In genomic region chr2:238169708-238170251, GRCh38 we compare ENCODE assay signal across 9 cellular contexts. TPM values are rescaled to one million over a fixed set of nuclear protein-coding genes. Genes with fewer than 3 reads are reported as not detected.
DNase-seq lines count a peak whose midpoint lies in the region; ATAC-seq and TF ChIP-seq lines count a peak whose summit lies in the region.
"Had no signal": no experiment of that assay in that cellular context is flagged by ENCODE, and none has a peak within 500 bp of the region (broad histone marks: within the 10 kb centered on the region; RNA-seq: fewer than 3 reads in every experiment).

No MANE protein-coding gene starts in this region.

- peak; percentile 61 for DNase-seq in HFF-Myc (ENCODE audit: extremely low read depth, low read depth)
- no peak for DNase-seq in activated CD4-positive, alpha-beta memory T cell treated with anti-CD3 and anti-CD28 coated beads, Interleukin-2, amount 10 ng/mL, durations not matched to agents 7 days and 5 days
- DNase-seq in right atrium auricular region (ENCODE audit: low spot score), result peak; percentile 78
- DNase-seq in GM19238 (ENCODE audit: insufficient read length, low spot score), result no peak

- peaks cover 8% of the 10 kb centered on the region for H3K27me3 Mint-ChIP-seq in activated CD4-positive, alpha-beta memory T cell treated with anti-CD3 and anti-CD28 coated beads, Interleukin-2, amount 10 ng/mL, durations not matched to agents 7 days and 5 days

- H3K36me3 ChIP-seq in right atrium auricular region (peaks cover 59% of the 10 kb centered on the region), subcutaneous abdominal adipose tissue (ENCODE audit: control insufficient read depth in 5 of 5, insufficient read depth in 5 of 5, low read length in 5 of 5) (peaks cover 4 to 70% (median 55%) of the 10 kb centered on the region in 5 donors)

- H3K27me3 ChIP-seq in right atrium auricular region, result no peaks in the 10 kb centered on the region
- H3K27me3 ChIP-seq in subcutaneous abdominal adipose tissue (ENCODE audit: control insufficient read depth in 5 of 5, insufficient read depth in 4 of 5, low read length in 5 of 5), result peaks cover 0 to 3% (median 0%) of the 10 kb centered on the region in 5 donors

- no peak for TF ChIP-seq CTCF in HFF-Myc (IDR thresholded peaks at IDR 0.05; ENCODE audit: low read depth, low read length, missing control alignments)
- no peak for TF ChIP-seq CTCF in right atrium auricular region (IDR thresholded peaks at IDR 0.05)

- peak overlapping the region in 2 of 5 donors; percentile 11 to 22 for H3K9ac ChIP-seq in subcutaneous abdominal adipose tissue (ENCODE audit: low read length in 5 of 5)

- CTCF ChIA-PET in activated CD4-positive, alpha-beta memory T cell treated with anti-CD3 and anti-CD28 coated beads, Interleukin-2, amount 10 ng/mL, durations not matched to agents 7 days and 5 days (lab: Charles Lee), result no interaction called here

- H3K4me1 ChIP-seq in right atrium auricular region (peaks cover 0 to 22% of the 10 kb centered on the region in 2 donors), subcutaneous abdominal adipose tissue (ENCODE audit: control insufficient read depth in 5 of 5, insufficient read depth in 5 of 5, low read length in 5 of 5) (peaks cover 7 to 35% (median 19%) of the 10 kb centered on the region in 5 donors)

- H3K27ac ChIP-seq in right atrium auricular region (peak overlapping the region; percentile 16 to 69), subcutaneous abdominal adipose tissue (ENCODE audit: low read depth, low read length) (peak overlapping the region; percentile 93)

- H3K4me1 Mint-ChIP-seq in activated CD4-positive, alpha-beta memory T cell treated with anti-CD3 and anti-CD28 coated beads, Interleukin-2, amount 10 ng/mL, durations not matched to agents 7 days and 5 days, result peaks cover 11% of the 10 kb centered on the region

- H3K9me3 Mint-ChIP-seq in activated CD4-positive, alpha-beta memory T cell treated with anti-CD3 and anti-CD28 coated beads, Interleukin-2, amount 10 ng/mL, durations not matched to agents 7 days and 5 days, result no peaks in the 10 kb centered on the region
- H3K9me3 Mint-ChIP-seq: activated naive CD4-positive, alpha-beta T cell treated with anti-CD3 and anti-CD28 coated beads, Interleukin-2, amount 50 U/mL, for 72 hours had no signal

- no peaks in the 10 kb centered on the region for H3K9me3 ChIP-seq in right atrium auricular region
- H3K9me3 ChIP-seq in subcutaneous abdominal adipose tissue (ENCODE audit: control insufficient read depth in 5 of 5, low read length in 5 of 5), result no peaks in the 10 kb centered on the region

- H3K36me3 Mint-ChIP-seq in activated CD4-positive, alpha-beta memory T cell treated with anti-CD3 and anti-CD28 coated beads, Interleukin-2, amount 10 ng/mL, durations not matched to agents 7 days and 5 days (ENCODE audit: low read depth), result peaks cover 46% of the 10 kb centered on the region

- peak overlapping the region; percentile 26 for H3K27ac Mint-ChIP-seq in activated CD4-positive, alpha-beta memory T cell treated with anti-CD3 and anti-CD28 coated beads, Interleukin-2, amount 10 ng/mL, durations not matched to agents 7 days and 5 days

- H3K4me3 ChIP-seq in HFF-Myc (replicated peaks; ENCODE audit: low read depth, low read length) (no peak overlapping the region), right atrium auricular region (no peak overlapping the region), subcutaneous abdominal adipose tissue (ENCODE audit: low read depth in 1 of 5, low read length in 5 of 5) (no peak overlapping the region)

- POLR2A ChIA-PET in activated CD4-positive, alpha-beta memory T cell treated with anti-CD3 and anti-CD28 coated beads, Interleukin-2, amount 10 ng/mL, durations not matched to agents 7 days and 5 days (lab: Charles Lee), result no interaction called here

- ATAC-seq in GM19463 (IDR thresholded peaks at IDR 0.05; ENCODE audit: unreplicated experiment) (no peak), HG03439 (IDR thresholded peaks at IDR 0.05; ENCODE audit: unreplicated experiment) (no peak), GM21390 (IDR thresholded peaks at IDR 0.05; ENCODE audit: unreplicated experiment) (no peak)

- H3K4me3 Mint-ChIP-seq in activated CD4-positive, alpha-beta memory T cell treated with anti-CD3 and anti-CD28 coated beads, Interleukin-2, amount 10 ng/mL, durations not matched to agents 7 days and 5 days, result no peak overlapping the region

RNA-seq across cellular contexts. Expression of gene ERFE, which starts 11.0 kb away (rescaled TPM):
- not detected for total RNA-seq in activated CD4-positive, alpha-beta memory T cell treated with anti-CD3 and anti-CD28 coated beads, Interleukin-2, amount 10 ng/mL, durations not matched to agents 7 days and 5 days
- 1 to 10 TPM in 1 of 2 donors, under 1 TPM in 1; 0.33 to 1.5 TPM for total RNA-seq in right atrium auricular region

RNA-seq across cellular contexts. Expression of gene KLHL30, which starts 31.3 kb away (rescaled TPM):
- total RNA-seq in activated CD4-positive, alpha-beta memory T cell treated with anti-CD3 and anti-CD28 coated beads, Interleukin-2, amount 10 ng/mL, durations not matched to agents 7 days and 5 days, result not detected
- 10 to 100 TPM; 24.9 to 29.0 TPM for total RNA-seq in right atrium auricular region
- total RNA-seq: activated naive CD4-positive, alpha-beta T cell treated with anti-CD3 and anti-CD28 coated beads, Interleukin-2, amount 50 U/mL, for 72 hours had no signal

RNA-seq across cellular contexts. Expression of gene ILKAP, which starts 33.7 kb away (rescaled TPM):
- 10 to 100 TPM; 50.8 to 54.3 TPM for total RNA-seq in activated CD4-positive, alpha-beta memory T cell treated with anti-CD3 and anti-CD28 coated beads, Interleukin-2, amount 10 ng/mL, durations not matched to agents 7 days and 5 days
- total RNA-seq in right atrium auricular region, result 10 to 100 TPM; 15.9 to 17.6 TPM

Comparison
In these comparisons a context has a peak if more than half of its experiments do, and no peak if none do; other contexts are left out.
1. DNase-seq: peak in HFF-Myc (single experiment) and right atrium auricular region (single experiment); none in activated CD4-positive, alpha-beta memory T cell treated with anti-CD3 and anti-CD28 coated beads, Interleukin-2, amount 10 ng/mL, durations not matched to agents 7 days and 5 days (single experiment) and GM19238 (single experiment).
2. RNA of gene KLHL30, which starts 31.3 kb away (total RNA-seq): 24.9 to 29.0 TPM in right atrium auricular region; not detected in activated CD4-positive, alpha-beta memory T cell treated with anti-CD3 and anti-CD28 coated beads, Interleukin-2, amount 10 ng/mL, durations not matched to agents 7 days and 5 days; every median in the first group is over 10 times any median in the second.